Comparison of ENCODE assay signal across 15 cellular contexts in genomic region chr2:121565389-121566250, GRCh38. TPM values are rescaled to one million over a fixed set of nuclear protein-coding genes. Genes with fewer than 3 reads are reported as not detected.
DNase-seq lines count a peak whose midpoint lies in the region; ATAC-seq and TF ChIP-seq lines count a peak whose summit lies in the region.
"Had no signal": no experiment of that assay in that cellular context is flagged by ENCODE, and none has a peak within 500 bp of the region (broad histone marks: within the 10 kb centered on the region; RNA-seq: fewer than 3 reads in every experiment).

No MANE protein-coding gene starts in this region.

- no peaks in the 10 kb centered on the region for H3K27me3 ChIP-seq in skeletal muscle tissue (ENCODE audit: control insufficient read depth in 3 of 3, insufficient read depth in 3 of 3, low read length in 3 of 3)
- no peaks in the 10 kb centered on the region for H3K27me3 ChIP-seq in foreskin keratinocyte
- H3K27me3 ChIP-seq: sigmoid colon had no signal

- peak overlapping the region; percentile 64 to 96 (median 82) for H3K9ac ChIP-seq in skeletal muscle tissue (ENCODE audit: low read depth in 1 of 3, low read length in 3 of 3)

- H3K4me1 ChIP-seq in skeletal muscle tissue (ENCODE audit: control insufficient read depth in 3 of 3, insufficient read depth in 3 of 3, low read length in 3 of 3), result peaks cover 72 to 84% (median 77%) of the 10 kb centered on the region in 3 donors
- H3K4me1 ChIP-seq in foreskin keratinocyte, result peaks cover 24% of the 10 kb centered on the region

- H3K27ac ChIP-seq in skeletal muscle tissue (ENCODE audit: low read depth, low read length), result peak overlapping the region; percentile 90
- no peak overlapping the region for H3K27ac ChIP-seq in foreskin keratinocyte
- H3K27ac ChIP-seq: A549, sigmoid colon had no signal

- DNase-seq in NCI-H510A treated with DMSO at 0.1 percent for 48 hours (lab: John Stamatoyannopoulos, UW) (peak; percentile 57), NCI-H510A (lab: John Stamatoyannopoulos, UW) (no peak), RPMI7951 (ENCODE audit: low read depth) (peak; percentile 83), iPS-NIHi11 (ENCODE audit: low spot score) (peak; percentile 23), foreskin keratinocyte (no peak)
- DNase-seq: activated CD4-positive, CD25-positive, alpha-beta regulatory T cell; H7; sigmoid colon had no signal

- ATAC-seq in HG03439 (IDR thresholded peaks at IDR 0.05; ENCODE audit: unreplicated experiment), result no peak
- no peak for ATAC-seq in GM18519 (IDR thresholded peaks at IDR 0.05; ENCODE audit: low FRiP score, unreplicated experiment)
- no peak for ATAC-seq in foreskin keratinocyte
- ATAC-seq: A549 had no signal

- H3K4me3 ChIP-seq in skeletal muscle tissue (ENCODE audit: low read length in 3 of 3), result peak overlapping the region; percentile 49 to 64 (median 56)
- H3K4me3 ChIP-seq: A549, sigmoid colon had no signal

- no peaks in the 10 kb centered on the region for H3K9me3 ChIP-seq in skeletal muscle tissue (ENCODE audit: control insufficient read depth in 3 of 3, low read length in 3 of 3)
- H3K9me3 ChIP-seq: sigmoid colon had no signal

- no peak for TF ChIP-seq CTCF in foreskin keratinocyte (conservative IDR thresholded peaks at IDR 0.05)

- no peaks in the 10 kb centered on the region for H3K36me3 ChIP-seq in skeletal muscle tissue (ENCODE audit: control insufficient read depth in 3 of 3, insufficient read depth in 3 of 3, low read length in 3 of 3)
- H3K36me3 ChIP-seq: sigmoid colon had no signal

RNA-seq across cellular contexts. Expression of gene RNU4ATAC, which starts 34.9 kb away (rescaled TPM):
- total RNA-seq in RPMI7951 (2014; rRNA removed; shearing (Covaris generic)), result not detected in 2 replicates
- total RNA-seq in skeletal muscle tissue, result not detected
- not detected in 2 replicates for total RNA-seq in foreskin keratinocyte
- polyA plus RNA-seq in foreskin keratinocyte, result not detected in 2 replicates
- total RNA-seq: H7, NCI-H460, sigmoid colon had no signal
- polyA plus RNA-seq: A549, IgD-negative memory B cell, sigmoid colon, urinary bladder had no signal

Comparison
In these comparisons a context has a peak if more than half of its experiments do, and no peak if none do; other contexts are left out.
1. DNase-seq: peak in NCI-H510A treated with DMSO at 0.1 percent for 48 hours (single experiment), RPMI7951 (single experiment) and iPS-NIHi11 (single experiment); none in NCI-H510A (single experiment) and foreskin keratinocyte (0 of 2).